21 cellular contexts compared by ENCODE assay signal in the genomic region with DNA sequence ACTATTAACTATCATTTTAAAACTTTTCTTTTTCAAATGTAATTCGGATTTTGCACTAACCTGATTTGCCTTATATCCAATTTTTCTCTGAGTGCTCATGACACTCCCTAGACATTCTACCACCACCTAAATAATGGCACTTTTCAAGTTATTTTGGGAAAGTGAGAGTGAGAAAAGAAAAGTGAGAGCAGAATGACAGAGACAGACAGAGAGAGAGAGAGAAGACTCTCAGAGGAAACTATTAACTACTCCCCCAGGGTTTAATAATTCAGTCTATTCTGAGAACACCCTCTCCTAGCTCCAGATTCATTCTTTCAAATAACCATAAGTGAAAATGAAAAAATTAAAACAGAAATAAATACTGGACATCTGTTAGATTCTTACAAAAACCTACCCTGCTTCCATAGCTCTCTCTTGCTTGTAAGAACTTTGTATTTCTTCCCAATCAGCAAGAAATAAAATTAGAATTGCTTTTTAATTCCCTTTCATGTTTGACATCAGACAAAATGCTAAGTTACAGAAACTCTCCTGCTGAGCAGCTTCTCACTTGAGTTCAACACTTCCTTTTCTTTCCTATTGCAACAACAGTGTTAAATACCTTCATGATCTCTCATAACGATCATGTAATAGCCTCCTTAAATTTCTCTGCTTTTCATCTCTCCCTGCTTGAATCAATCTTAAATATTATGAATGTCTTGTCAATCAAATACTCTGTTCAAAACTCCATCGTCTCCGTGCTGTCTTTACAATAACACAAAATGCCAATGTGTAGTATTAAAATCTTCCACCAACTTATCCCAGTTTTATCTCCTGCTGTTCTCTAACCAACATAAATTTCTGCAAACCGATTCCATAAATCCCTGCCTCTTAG.
DNase-seq lines count a peak whose midpoint lies in the region; ATAC-seq, FAIRE-seq and TF ChIP-seq lines count a peak whose summit lies in the region.
"Had no signal": no experiment of that assay in that cellular context is flagged by ENCODE, and none has a peak within 500 bp of the region (broad histone marks: within the 10 kb centered on the region; RNA-seq: fewer than 3 reads in every experiment).

No MANE protein-coding gene starts in this region.

- H3K9me3 ChIP-seq in iPS-20b (ENCODE audit: insufficient read depth, low read depth, low read length): no peaks in the 10 kb centered on the region
- H3K9me3 ChIP-seq: breast epithelium, prostate gland, tibial artery had no signal

- no peak overlapping the region for H3K4me3 ChIP-seq in GM12865 (ENCODE audit: low read depth, low read length)
- peak overlapping the region; percentile 52 for H3K4me3 ChIP-seq in iPS-20b (ENCODE audit: low read length)
- H3K4me3 ChIP-seq: breast epithelium, K562, prostate gland, tibial artery had no signal

- TF ChIP-seq CTCF in GM12865 (IDR thresholded peaks at IDR 0.05; ENCODE audit: insufficient read depth, low read depth, low read length, missing control alignments): no peak
- no peak for TF ChIP-seq CTCF in D721Med (IDR thresholded peaks at IDR 0.05; ENCODE audit: insufficient read depth, missing control alignments)

- no peak for ATAC-seq in HG02840 (IDR thresholded peaks at IDR 0.05; ENCODE audit: low FRiP score, unreplicated experiment)
- ATAC-seq: activated CD8-positive, alpha-beta memory T cell treated with anti-CD3 and anti-CD28 coated beads, Interleukin-2, amount 10 ng/mL, durations not matched to agents 7 days and 5 days; K562; PC-3 had no signal

- H3K27ac ChIP-seq in iPS-20b (ENCODE audit: low read length): no peak overlapping the region
- H3K27ac ChIP-seq: breast epithelium, prostate gland, tibial artery, WERI-Rb-1 had no signal

- H3K4me1 ChIP-seq in iPS-20b (ENCODE audit: insufficient read depth, low read length): peaks cover 31% of the 10 kb centered on the region
- H3K4me1 ChIP-seq: breast epithelium, prostate gland, tibial artery had no signal

- H3K27me3 ChIP-seq in iPS-20b (ENCODE audit: insufficient read depth, low read length): no peaks in the 10 kb centered on the region
- H3K27me3 ChIP-seq: breast epithelium, tibial artery had no signal

- in situ Hi-C loops in G401 (cut with HindIII; ENCODE audit: low sequenced_read_pairs): no loop called here

- peak overlapping the region; percentile 26; the same call in 1 of the 2 replicates for H3K9ac ChIP-seq in iPS-20b (ENCODE audit: low read depth, low read length)

- peak; percentile 5 for DNase-seq in GM12865 (ENCODE audit: low read depth)
- peak; percentile 24 for DNase-seq in HCEC 1CT
- DNase-seq in LHCN-M2 (ENCODE audit: low read depth): peak; percentile 10
- no peak for DNase-seq in G401 (ENCODE audit: low spot score)
- DNase-seq in activated CD4-positive, CD25-positive, alpha-beta regulatory T cell treated with anti-CD3 and anti-CD28 coated beads, Interleukin-2, amount 50 U/mL, for 72 hours: no peak
- no peak for DNase-seq in D721Med (ENCODE audit: insufficient read length, low spot score)
- DNase-seq: activated CD8-positive, alpha-beta memory T cell treated with anti-CD3 and anti-CD28 coated beads, Interleukin-2, amount 10 ng/mL, durations not matched to agents 7 days and 5 days; activated naive CD4-positive, alpha-beta T cell treated with anti-CD3 and anti-CD28 coated beads for 36 hours; DMS 273 treated with DMSO at 0.1 percent for 48 hours; kidney; NCI-H446 treated with DMSO at 0.1 percent for 48 hours; PC-3; tibial artery; WERI-Rb-1 had no signal

- H3K36me3 ChIP-seq in iPS-20b (ENCODE audit: insufficient read depth, low read depth, low read length): peaks cover 11% of the 10 kb centered on the region
- H3K36me3 ChIP-seq: breast epithelium, prostate gland, tibial artery, WERI-Rb-1 had no signal

- FAIRE-seq in D721Med (lab: Jason Lieb, UNC): no peak
- FAIRE-seq: GM19239, H54, K562 had no signal

Comparison
In these comparisons a context has a peak if more than half of its experiments do, and no peak if none do; other contexts are left out.
1. DNase-seq: peak in GM12865 (single experiment), HCEC 1CT (single experiment) and LHCN-M2 (single experiment); none in G401 (single experiment), activated CD4-positive, CD25-positive, alpha-beta regulatory T cell treated with anti-CD3 and anti-CD28 coated beads, Interleukin-2, amount 50 U/mL, for 72 hours (single experiment) and D721Med (single experiment).